1 cellular context compared by ENCODE assay signal in the genomic region with DNA sequence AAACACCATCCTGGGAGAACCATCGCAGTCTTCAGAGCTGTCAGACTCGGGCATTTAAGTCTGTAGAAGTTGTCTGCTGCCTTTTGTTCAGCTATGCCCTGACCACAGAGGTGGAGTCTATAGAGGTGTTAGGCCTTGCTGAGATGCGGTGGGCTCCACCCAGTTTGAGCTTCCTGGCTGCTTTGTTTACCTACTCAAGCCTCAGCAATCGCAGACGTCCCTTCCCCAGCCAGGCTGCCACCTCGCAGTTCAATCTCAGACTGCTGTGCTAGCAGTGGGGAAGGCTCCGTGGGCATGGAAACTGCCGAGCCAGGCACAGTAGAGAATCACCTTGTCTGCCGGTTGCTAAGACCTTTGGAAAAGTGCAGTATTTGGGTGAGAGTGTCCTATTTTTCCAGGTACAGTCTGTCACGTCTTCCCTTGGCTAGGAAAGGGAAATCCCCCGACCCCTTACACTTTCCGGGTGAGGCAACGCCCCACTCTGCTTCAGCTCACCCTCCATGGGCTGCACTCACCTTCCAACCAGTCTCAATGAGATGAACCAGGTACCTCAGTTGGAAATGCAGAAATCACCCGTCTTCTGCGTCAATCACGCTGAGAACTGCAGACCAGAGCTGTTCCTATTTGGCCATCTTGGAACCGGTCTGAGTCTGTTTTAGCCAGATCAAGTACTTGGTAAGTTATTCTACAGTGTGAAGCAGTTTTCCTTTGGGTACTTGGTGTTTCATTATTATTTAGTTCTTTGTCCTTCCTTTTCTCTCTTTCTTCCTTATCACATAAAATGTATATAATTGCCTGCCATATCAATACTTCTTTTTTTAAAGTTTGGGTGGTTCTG.
TF ChIP-seq lines count a peak whose summit lies in the region.

No MANE protein-coding gene starts in this region.

TF ChIP-seq in HepG2, 621 proteins besides CTCF, POLR2A, EP300 and RAD21:
- TF ChIP-seq ZNF614 (CRISPR knock-in tag; IDR thresholded peaks at IDR 0.05; ENCODE audit: borderline replicate concordance) (no peak), NFE2L1 (CRISPR knock-in tag; IDR thresholded peaks at IDR 0.05; ENCODE audit: borderline replicate concordance) (no peak), ZNF382 (CRISPR knock-in tag; IDR thresholded peaks at IDR 0.05; ENCODE audit: borderline replicate concordance) (no peak), TEAD3 (CRISPR knock-in tag; optimal IDR thresholded peaks at IDR 0.05; ENCODE audit: borderline replicate concordance) (no peak), MEIS1 (CRISPR knock-in tag; IDR thresholded peaks at IDR 0.05; ENCODE audit: borderline replicate concordance) (no peak)
- TF ChIP-seq, protein P1, sequence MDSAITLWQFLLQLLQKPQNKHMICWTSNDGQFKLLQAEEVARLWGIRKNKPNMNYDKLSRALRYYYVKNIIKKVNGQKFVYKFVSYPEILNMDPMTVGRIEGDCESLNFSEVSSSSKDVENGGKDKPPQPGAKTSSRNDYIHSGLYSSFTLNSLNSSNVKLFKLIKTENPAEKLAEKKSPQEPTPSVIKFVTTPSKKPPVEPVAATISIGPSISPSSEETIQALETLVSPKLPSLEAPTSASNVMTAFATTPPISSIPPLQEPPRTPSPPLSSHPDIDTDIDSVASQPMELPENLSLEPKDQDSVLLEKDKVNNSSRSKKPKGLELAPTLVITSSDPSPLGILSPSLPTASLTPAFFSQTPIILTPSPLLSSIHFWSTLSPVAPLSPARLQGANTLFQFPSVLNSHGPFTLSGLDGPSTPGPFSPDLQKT (CRISPR knock-in tag; IDR thresholded peaks at IDR 0.05; ENCODE audit: borderline replicate concordance): no peak
